In genomic region chr14:21941885-21942284, GRCh38 we compare ENCODE assay signal across 28 cellular contexts.
DNase-seq lines count a peak whose midpoint lies in the region; ATAC-seq and TF ChIP-seq lines count a peak whose summit lies in the region.
"Had no signal": no experiment of that assay in that cellular context is flagged by ENCODE, and none has a peak within 500 bp of the region (broad histone marks: within the 10 kb centered on the region; RNA-seq: fewer than 3 reads in every experiment).

No MANE protein-coding gene starts in this region.

- CTCF ChIA-PET in activated CD8-positive, alpha-beta memory T cell treated with anti-CD3 and anti-CD28 coated beads, Interleukin-2, amount 10 ng/mL, durations not matched to agents 7 days and 5 days (lab: Charles Lee), result interaction anchor here (1.3 kb wide), 1 partner anchor 28 kb away, joined by 4 read pairs; no protein-coding TSS in a partner anchor
- CTCF ChIA-PET in CD4-positive, alpha-beta memory T cell (lab: Charles Lee; ENCODE audit: partially characterized antibody), result interaction anchor here (0.7 to 3.2 kb wide), 6 partner anchors 18 to 628 kb away, joined by 3 to 18 read pairs (median 4); no protein-coding TSS in a partner anchor
- CTCF ChIA-PET in T-cell (lab: Charles Lee) (interaction anchor here (0.6 to 2.5 kb wide), 4 partner anchors 24 to 1127 kb away, joined by 3 to 8 read pairs (median 3); no protein-coding TSS in a partner anchor), GM10248 (lab: Yijun Ruan, JAX) (interaction anchor here (1.0 to 1.3 kb wide), 2 partner anchors 16 to 23 kb away, joined by 3 to 5 read pairs; no protein-coding TSS in a partner anchor)

- no peaks in the 10 kb centered on the region for H3K36me3 Mint-ChIP-seq in activated CD8-positive, alpha-beta memory T cell treated with anti-CD3 and anti-CD28 coated beads, Interleukin-2, amount 10 ng/mL, durations not matched to agents 7 days and 5 days
- no peaks in the 10 kb centered on the region for H3K36me3 Mint-ChIP-seq in CD4-positive, alpha-beta memory T cell
- H3K36me3 Mint-ChIP-seq in T-cell, result no peaks in the 10 kb centered on the region
- H3K36me3 Mint-ChIP-seq in central memory CD8-positive, alpha-beta T cell (ENCODE audit: insufficient read depth), result no peaks in the 10 kb centered on the region
- H3K36me3 Mint-ChIP-seq: brain had no signal

- no peak for DNase-seq in activated CD8-positive, alpha-beta memory T cell treated with anti-CD3 and anti-CD28 coated beads, Interleukin-2, amount 10 ng/mL, durations not matched to agents 7 days and 5 days
- no peak for DNase-seq in activated CD8-positive, alpha-beta memory T cell treated with anti-CD3 and anti-CD28 coated beads, Interleukin-2, amount 50 U/mL, for 4 hours
- DNase-seq in CD4-positive, alpha-beta memory T cell, result no peak
- DNase-seq in T-cell (no peak), NCI-H1092 (lab: John Stamatoyannopoulos, UW) (no peak), GM10248 (ENCODE audit: extremely low spot score) (no peak)
- DNase-seq in central memory CD8-positive, alpha-beta T cell (ENCODE audit: low spot score in 2 of 2), result no peak
- DNase-seq: activated CD4-positive, CD25-positive, alpha-beta regulatory T cell; BE2C; cerebellar nuclear complex; COR-L47; H9; heart right ventricle; kidney; left ventricle myocardium superior; NCI-H1092 treated with DMSO at 0.1 percent for 48 hours; NCI-H187; NCI-H2171; NCI-H510A; posterior cingulate gyrus; small intestine; SW 1271; tibial artery had no signal

- H3K4me1 ChIP-seq in CD4-positive, alpha-beta memory T cell (ENCODE audit: insufficient read depth, low read length), result peaks cover 13% of the 10 kb centered on the region
- H3K4me1 ChIP-seq: BE2C, heart right ventricle, right atrium auricular region, tibial artery, vagina had no signal

- H3K9me3 ChIP-seq in CD4-positive, alpha-beta memory T cell (ENCODE audit: control insufficient read depth in 1 of 2, low read length in 2 of 2), result no peaks in the 10 kb centered on the region
- H3K9me3 ChIP-seq: BE2C, heart right ventricle, neutrophil, right atrium auricular region, tibial artery, vagina had no signal

- no peak for TF ChIP-seq CTCF in GM10248 (IDR thresholded peaks at IDR 0.05; ENCODE audit: control extremely low read depth, extremely low read depth, low read depth, missing control alignments)

- POLR2A ChIA-PET in CD4-positive, alpha-beta memory T cell (lab: Charles Lee; ENCODE audit: partially characterized antibody), result interaction anchor here (0.8 to 2.2 kb wide), 8 partner anchors 36 to 614 kb away, joined by 3 to 12 read pairs (median 4); no protein-coding TSS in a partner anchor
- POLR2A ChIA-PET in T-cell (lab: Charles Lee) (no interaction called here), GM10248 (lab: Yijun Ruan, JAX) (no interaction called here)

- peaks cover 15% of the 10 kb centered on the region for H3K27me3 Mint-ChIP-seq in activated CD8-positive, alpha-beta memory T cell treated with anti-CD3 and anti-CD28 coated beads, Interleukin-2, amount 10 ng/mL, durations not matched to agents 7 days and 5 days
- H3K27me3 Mint-ChIP-seq in CD4-positive, alpha-beta memory T cell, result peaks cover 0 to 9% of the 10 kb centered on the region in 2 donors
- H3K27me3 Mint-ChIP-seq in T-cell, result no peaks in the 10 kb centered on the region
- H3K27me3 Mint-ChIP-seq in central memory CD8-positive, alpha-beta T cell, result peaks cover 13% of the 10 kb centered on the region
- H3K27me3 Mint-ChIP-seq: brain had no signal

- H3K27ac Mint-ChIP-seq in activated CD8-positive, alpha-beta memory T cell treated with anti-CD3 and anti-CD28 coated beads, Interleukin-2, amount 10 ng/mL, durations not matched to agents 7 days and 5 days, result peak overlapping the region; percentile 73
- H3K27ac Mint-ChIP-seq in CD4-positive, alpha-beta memory T cell, result peak overlapping the region; percentile 28 to 86 (median 79)
- peak overlapping the region; percentile 92 to 93 for H3K27ac Mint-ChIP-seq in T-cell
- peak overlapping the region; percentile 8 for H3K27ac Mint-ChIP-seq in central memory CD8-positive, alpha-beta T cell (ENCODE audit: low read depth)
- H3K27ac Mint-ChIP-seq: brain, H9 had no signal

- no peak overlapping the region for H3K4me3 ChIP-seq in CD4-positive, alpha-beta memory T cell (ENCODE audit: low read length in 2 of 2)
- H3K4me3 ChIP-seq: heart right ventricle, right atrium auricular region, tibial artery, vagina had no signal

- peaks cover 18% of the 10 kb centered on the region for H3K4me1 Mint-ChIP-seq in activated CD8-positive, alpha-beta memory T cell treated with anti-CD3 and anti-CD28 coated beads, Interleukin-2, amount 10 ng/mL, durations not matched to agents 7 days and 5 days
- H3K4me1 Mint-ChIP-seq in CD4-positive, alpha-beta memory T cell, result peaks cover 4 to 20% (median 15%) of the 10 kb centered on the region in 4 donors
- H3K4me1 Mint-ChIP-seq in T-cell, result peaks cover 16 to 30% (median 25%) of the 10 kb centered on the region in 3 donors
- peaks cover 6% of the 10 kb centered on the region for H3K4me1 Mint-ChIP-seq in central memory CD8-positive, alpha-beta T cell
- H3K4me1 Mint-ChIP-seq: brain had no signal

- intact Hi-C loops in CD4-positive, alpha-beta memory T cell (cut with micrococcal nuclease), result loop anchor here (1.0 to 2.0 kb wide), 3 partner anchors 23 to 628 kb away; no protein-coding TSS in a partner anchor

- no peaks in the 10 kb centered on the region for H3K36me3 ChIP-seq in CD4-positive, alpha-beta memory T cell (ENCODE audit: insufficient read depth, low read length)
- H3K36me3 ChIP-seq: BE2C, heart right ventricle, neutrophil, right atrium auricular region, tibial artery, vagina had no signal

- H3K9me3 Mint-ChIP-seq in activated CD8-positive, alpha-beta memory T cell treated with anti-CD3 and anti-CD28 coated beads, Interleukin-2, amount 10 ng/mL, durations not matched to agents 7 days and 5 days (ENCODE audit: low read depth), result no peaks in the 10 kb centered on the region
- no peaks in the 10 kb centered on the region for H3K9me3 Mint-ChIP-seq in CD4-positive, alpha-beta memory T cell
- no peaks in the 10 kb centered on the region for H3K9me3 Mint-ChIP-seq in T-cell
- no peaks in the 10 kb centered on the region for H3K9me3 Mint-ChIP-seq in central memory CD8-positive, alpha-beta T cell
- H3K9me3 Mint-ChIP-seq: brain, H9 had no signal

- H3K4me3 Mint-ChIP-seq in activated CD8-positive, alpha-beta memory T cell treated with anti-CD3 and anti-CD28 coated beads, Interleukin-2, amount 10 ng/mL, durations not matched to agents 7 days and 5 days, result no peak overlapping the region
- H3K4me3 Mint-ChIP-seq in CD4-positive, alpha-beta memory T cell, result peak overlapping the region in 6 of 8 donors; percentile 26 to 86 (median 80)
- H3K4me3 Mint-ChIP-seq in T-cell, result peak overlapping the region; percentile 72 to 80 (median 78)
- H3K4me3 Mint-ChIP-seq in central memory CD8-positive, alpha-beta T cell, result no peak overlapping the region
- H3K4me3 Mint-ChIP-seq: brain, H9 had no signal

- H3K27ac ChIP-seq in CD4-positive, alpha-beta memory T cell (ENCODE audit: low read depth, low read length), result no peak overlapping the region
- H3K27ac ChIP-seq: heart right ventricle, neutrophil, right atrium auricular region, tibial artery, vagina had no signal

- no peaks in the 10 kb centered on the region for H3K27me3 ChIP-seq in CD4-positive, alpha-beta memory T cell (ENCODE audit: insufficient read depth, low read length)
- H3K27me3 ChIP-seq: BE2C, heart right ventricle, neutrophil, right atrium auricular region, tibial artery, vagina had no signal

- ATAC-seq in activated CD8-positive, alpha-beta memory T cell treated with anti-CD3 and anti-CD28 coated beads, Interleukin-2, amount 10 ng/mL, durations not matched to agents 7 days and 5 days, result no peak
- ATAC-seq in T-cell (replicated peaks in 1 of 4) (no peak), GM19035 (IDR thresholded peaks at IDR 0.05; ENCODE audit: unreplicated experiment) (no peak)
- no peak for ATAC-seq in central memory CD8-positive, alpha-beta T cell (replicated peaks; ENCODE audit: extremely low read depth, poor library complexity, severe bottlenecking)
- ATAC-seq: heart right ventricle, left ventricle myocardium superior had no signal

Comparison
In these comparisons a context has a peak if more than half of its experiments do, and no peak if none do; other contexts are left out.
1. H3K27ac Mint-ChIP-seq: peak in every context shown above with its lines; median percentile 92 in T-cell; 79 in CD4-positive, alpha-beta memory T cell; 73 in activated CD8-positive, alpha-beta memory T cell treated with anti-CD3 and anti-CD28 coated beads, Interleukin-2, amount 10 ng/mL, durations not matched to agents 7 days and 5 days; 8 in central memory CD8-positive, alpha-beta T cell.
2. H3K4me3 Mint-ChIP-seq: peak in CD4-positive, alpha-beta memory T cell (6 of 8) and T-cell (3 of 3); none in activated CD8-positive, alpha-beta memory T cell treated with anti-CD3 and anti-CD28 coated beads, Interleukin-2, amount 10 ng/mL, durations not matched to agents 7 days and 5 days (single experiment) and central memory CD8-positive, alpha-beta T cell (single experiment).